ENCODE assay signal across 18 cellular contexts in the genomic region with DNA sequence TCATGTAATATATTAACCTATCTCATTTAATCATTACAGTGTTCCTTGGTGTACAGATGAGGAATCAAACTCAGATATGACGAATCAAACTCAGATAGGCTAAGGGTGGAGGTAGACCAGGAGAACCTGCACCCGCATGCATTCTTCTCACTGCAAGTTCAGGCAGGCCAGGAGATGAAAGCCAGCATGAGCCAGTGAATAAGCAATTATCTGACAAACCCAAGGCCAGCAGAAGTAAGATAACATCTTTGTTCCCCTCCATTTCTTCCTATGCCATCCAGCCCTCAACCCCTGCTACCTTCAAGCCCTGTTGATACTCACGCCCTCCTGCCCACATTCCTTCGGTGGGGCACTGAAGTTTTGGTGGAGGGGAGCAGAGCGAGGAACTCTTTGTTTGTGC.
DNase-seq lines count a peak whose midpoint lies in the region; ATAC-seq, FAIRE-seq and TF ChIP-seq lines count a peak whose summit lies in the region.
"Had no signal": no experiment of that assay in that cellular context is flagged by ENCODE, and none has a peak within 500 bp of the region (broad histone marks: within the 10 kb centered on the region; RNA-seq: fewer than 3 reads in every experiment).

No MANE protein-coding gene starts in this region.

- CTCF ChIA-PET in OCI-LY7 (lab: Charles Lee; ENCODE audit: unreplicated experiment): no interaction called here

- H3K79me2 ChIP-seq in astrocyte (ENCODE audit: insufficient read depth, low read length) (peaks cover 25% of the 10 kb centered on the region), OCI-LY7 (ENCODE audit: insufficient read depth, low read depth, low read length) (peaks cover 2% of the 10 kb centered on the region; the same call in 1 of the 2 replicates)

- POLR2A ChIA-PET in OCI-LY7 (lab: Charles Lee): interaction anchor here (0.9 to 1.9 kb wide), 5 partner anchors 8 to 47 kb away, joined by 3 to 4 read pairs (median 4); no protein-coding TSS in a partner anchor

- peak overlapping the region; percentile 4 to 88 (median 63); a peak in 21 of 22 replicates for H3K4me2 ChIP-seq in BLaER1 treated with 17β-estradiol and CSF1 and Interleukin-3, amounts not matched to agents 10 nM and 100 nM
- H3K4me2 ChIP-seq in astrocyte (ENCODE audit: low read length) (no peak overlapping the region), OCI-LY7 (ENCODE audit: low read length) (no peak overlapping the region)

- H2AFZ ChIP-seq in astrocyte (ENCODE audit: low read depth, low read length): no peak overlapping the region
- H2AFZ ChIP-seq in OCI-LY7 (ENCODE audit: low read length): no peak overlapping the region

- peak overlapping the region; percentile 16 for H3K27ac Mint-ChIP-seq in astrocyte (ENCODE audit: unreplicated experiment)
- H3K27ac Mint-ChIP-seq: activated CD8-positive, alpha-beta memory T cell treated with anti-CD3 and anti-CD28 coated beads, Interleukin-2, amount 10 ng/mL, durations not matched to agents 7 days and 5 days; effector memory CD8-positive, alpha-beta T cell; T-helper 1 cell treated with Interleukin-12 subunit alpha and Interleukin-12 subunit beta and Interleukin-4 antibody, amounts not matched to agents 30 μg/mL and 1 μg/mL, for 36 hours had no signal

- DNase-seq in HPDE6-E6E7 (ENCODE audit: extremely low spot score) (peak; percentile 39), astrocyte (ENCODE audit: low read depth) (no peak), kidney tubule cell (ENCODE audit: low spot score) (peak; percentile 23), OCI-LY7 (ENCODE audit: low spot score) (no peak)
- DNase-seq: activated CD8-positive, alpha-beta memory T cell treated with anti-CD3 and anti-CD28 coated beads, Interleukin-2, amount 10 ng/mL, durations not matched to agents 7 days and 5 days; activated effector memory CD4-positive, alpha-beta T cell treated with Interleukin-2 at 50 U/mL for 16 hours; amniotic stem cell; effector memory CD8-positive, alpha-beta T cell; EL; gastrocnemius medialis; NCI-H2171 treated with DMSO at 0.1 percent for 48 hours had no signal

- peaks cover 0 to 47% (median 0%) of the 10 kb centered on the region in 11 experiments; a peak in 2 of 22 replicates for H4K20me1 ChIP-seq in BLaER1 treated with 17β-estradiol and CSF1 and Interleukin-3, amounts not matched to agents 10 nM and 100 nM
- H4K20me1 ChIP-seq in astrocyte (ENCODE audit: insufficient read depth, low read length): no peaks in the 10 kb centered on the region
- no peaks in the 10 kb centered on the region for H4K20me1 ChIP-seq in OCI-LY7 (ENCODE audit: insufficient read depth, low read length)

- peaks cover 13% of the 10 kb centered on the region for H3K36me3 Mint-ChIP-seq in astrocyte (ENCODE audit: low read depth, unreplicated experiment)

- H3K4me3 ChIP-seq in BLaER1 treated with 17β-estradiol and CSF1 and Interleukin-3, amounts not matched to agents 10 nM and 100 nM: peak overlapping the region in 2 of 10 experiments; percentile 4 to 13; a peak in 3 of 20 replicates
- no peak overlapping the region for H3K4me3 ChIP-seq in astrocyte (ENCODE audit: insufficient read depth, low read depth, low read length)
- H3K4me3 ChIP-seq in OCI-LY7 (ENCODE audit: low read depth, low read length, poor library complexity, severe bottlenecking): no peak overlapping the region
- H3K4me3 ChIP-seq: gastrocnemius medialis had no signal

- H3K27ac ChIP-seq in BLaER1 treated with 17β-estradiol and CSF1 and Interleukin-3, amounts not matched to agents 10 nM and 100 nM: peak overlapping the region in 9 of 11 experiments; percentile 22 to 96 (median 87); a peak in 16 of 22 replicates
- no peak overlapping the region for H3K27ac ChIP-seq in astrocyte (ENCODE audit: low read depth, low read length)
- no peak overlapping the region for H3K27ac ChIP-seq in OCI-LY7 (ENCODE audit: low read depth, low read length, poor library complexity, severe bottlenecking)
- H3K27ac ChIP-seq: gastrocnemius medialis had no signal

- peaks cover 0 to 65% (median 50%) of the 10 kb centered on the region in 11 experiments; a peak in 18 of 22 replicates for H3K9me3 ChIP-seq in BLaER1 treated with 17β-estradiol and CSF1 and Interleukin-3, amounts not matched to agents 10 nM and 100 nM (replicated peaks in 1 of 11)
- H3K9me3 ChIP-seq in astrocyte (ENCODE audit: insufficient read depth, low read depth, low read length): no peaks in the 10 kb centered on the region
- no peaks in the 10 kb centered on the region; the same call in 1 of the 2 replicates for H3K9me3 ChIP-seq in OCI-LY7 (ENCODE audit: low read length)
- H3K9me3 ChIP-seq: gastrocnemius medialis had no signal

- TF ChIP-seq CTCF in astrocyte (IDR thresholded peaks at IDR 0.05; ENCODE audit: insufficient read depth, low read depth, low read length): no peak
- no peak for TF ChIP-seq CTCF in OCI-LY7 (conservative IDR thresholded peaks at IDR 0.05; ENCODE audit: low read length)

- H3K9me3 Mint-ChIP-seq in astrocyte (ENCODE audit: unreplicated experiment): peaks cover 2% of the 10 kb centered on the region
- H3K9me3 Mint-ChIP-seq: effector memory CD8-positive, alpha-beta T cell; T-helper 1 cell treated with Interleukin-12 subunit alpha and Interleukin-12 subunit beta and Interleukin-4 antibody, amounts not matched to agents 30 μg/mL and 1 μg/mL, for 36 hours had no signal

- H3K4me1 Mint-ChIP-seq in astrocyte (ENCODE audit: low read depth, unreplicated experiment): peaks cover 41% of the 10 kb centered on the region

- no peaks in the 10 kb centered on the region for H3K27me3 Mint-ChIP-seq in astrocyte (ENCODE audit: low read depth, unreplicated experiment)
- H3K27me3 Mint-ChIP-seq: activated CD8-positive, alpha-beta memory T cell treated with anti-CD3 and anti-CD28 coated beads, Interleukin-2, amount 10 ng/mL, durations not matched to agents 7 days and 5 days; effector memory CD8-positive, alpha-beta T cell had no signal

- no peak overlapping the region for H3K4me3 Mint-ChIP-seq in astrocyte (ENCODE audit: unreplicated experiment)
- H3K4me3 Mint-ChIP-seq: activated CD8-positive, alpha-beta memory T cell treated with anti-CD3 and anti-CD28 coated beads, Interleukin-2, amount 10 ng/mL, durations not matched to agents 7 days and 5 days; effector memory CD8-positive, alpha-beta T cell; T-helper 1 cell treated with Interleukin-12 subunit alpha and Interleukin-12 subunit beta and Interleukin-4 antibody, amounts not matched to agents 30 μg/mL and 1 μg/mL, for 36 hours had no signal

- H3K36me3 ChIP-seq in BLaER1 treated with 17β-estradiol and CSF1 and Interleukin-3, amounts not matched to agents 10 nM and 100 nM: peaks cover 12 to 88% (median 69%) of the 10 kb centered on the region in 11 experiments; a peak in 20 of 22 replicates
- H3K36me3 ChIP-seq in astrocyte (ENCODE audit: insufficient read depth, low read length) (no peaks in the 10 kb centered on the region), OCI-LY7 (ENCODE audit: insufficient read depth, low read length) (peaks cover 23% of the 10 kb centered on the region)
- H3K36me3 ChIP-seq: gastrocnemius medialis had no signal

- no TSS peak for BruUV-seq in OCI-LY7 (replicated peaks; lab: Mats Ljungman, UMichigan)

- H3K27me3 ChIP-seq in BLaER1 treated with 17β-estradiol and CSF1 and Interleukin-3, amounts not matched to agents 10 nM and 100 nM: no peaks in the 10 kb centered on the region
- H3K27me3 ChIP-seq in astrocyte (ENCODE audit: insufficient read depth, low read length): no peaks in the 10 kb centered on the region
- H3K27me3 ChIP-seq: gastrocnemius medialis had no signal

- H3K9ac ChIP-seq in BLaER1 treated with 17β-estradiol and CSF1 and Interleukin-3, amounts not matched to agents 10 nM and 100 nM: peak overlapping the region in 5 of 11 experiments; percentile 3 to 45 (median 11); a peak in 5 of 22 replicates
- H3K9ac ChIP-seq in astrocyte (ENCODE audit: low read length): no peak overlapping the region

- intact Hi-C loops in OCI-LY7 (cut with micrococcal nuclease; ENCODE audit: unreplicated experiment): no loop called here

- no peaks in the 10 kb centered on the region for H3K9me2 ChIP-seq in OCI-LY7 (ENCODE audit: insufficient read depth, low read length)

- FAIRE-seq in astrocyte (lab: Jason Lieb, UNC): no peak

- ATAC-seq in HG02588 (IDR thresholded peaks at IDR 0.05; ENCODE audit: unreplicated experiment) (no peak), GM19452 (IDR thresholded peaks at IDR 0.05; ENCODE audit: unreplicated experiment) (no peak), HG02981 (IDR thresholded peaks at IDR 0.05; ENCODE audit: unreplicated experiment) (no peak)
- ATAC-seq: activated CD4-positive, CD25-positive, alpha-beta regulatory T cell treated with anti-CD3 and anti-CD28 coated beads, Interleukin-2, amount 50 U/mL, for 24 hours; activated CD8-positive, alpha-beta memory T cell treated with anti-CD3 and anti-CD28 coated beads, Interleukin-2, amount 10 ng/mL, durations not matched to agents 7 days and 5 days; effector memory CD8-positive, alpha-beta T cell; gastrocnemius medialis; Right ventricle myocardium inferior had no signal

- peaks cover 62 to 85% (median 80%) of the 10 kb centered on the region in 10 experiments for H3K4me1 ChIP-seq in BLaER1 treated with 17β-estradiol and CSF1 and Interleukin-3, amounts not matched to agents 10 nM and 100 nM
- peaks cover 27% of the 10 kb centered on the region for H3K4me1 ChIP-seq in astrocyte (ENCODE audit: insufficient read depth, low read length)
- H3K4me1 ChIP-seq in OCI-LY7 (ENCODE audit: insufficient read depth, low read length, poor library complexity, severe bottlenecking): peaks cover 55% of the 10 kb centered on the region

Comparison
In these comparisons a context has a peak if more than half of its experiments do, and no peak if none do; other contexts are left out.
1. H3K27ac ChIP-seq: peak in BLaER1 treated with 17β-estradiol and CSF1 and Interleukin-3, amounts not matched to agents 10 nM and 100 nM (9 of 11); none in astrocyte (single experiment) and OCI-LY7 (single experiment).
2. H3K4me2 ChIP-seq: peak in BLaER1 treated with 17β-estradiol and CSF1 and Interleukin-3, amounts not matched to agents 10 nM and 100 nM (11 of 11); none in astrocyte (single experiment) and OCI-LY7 (single experiment).
3. DNase-seq: peak in HPDE6-E6E7 (single experiment) and kidney tubule cell (single experiment); none in astrocyte (single experiment) and OCI-LY7 (single experiment).